9 cellular contexts compared by ENCODE assay signal in the genomic region with DNA sequence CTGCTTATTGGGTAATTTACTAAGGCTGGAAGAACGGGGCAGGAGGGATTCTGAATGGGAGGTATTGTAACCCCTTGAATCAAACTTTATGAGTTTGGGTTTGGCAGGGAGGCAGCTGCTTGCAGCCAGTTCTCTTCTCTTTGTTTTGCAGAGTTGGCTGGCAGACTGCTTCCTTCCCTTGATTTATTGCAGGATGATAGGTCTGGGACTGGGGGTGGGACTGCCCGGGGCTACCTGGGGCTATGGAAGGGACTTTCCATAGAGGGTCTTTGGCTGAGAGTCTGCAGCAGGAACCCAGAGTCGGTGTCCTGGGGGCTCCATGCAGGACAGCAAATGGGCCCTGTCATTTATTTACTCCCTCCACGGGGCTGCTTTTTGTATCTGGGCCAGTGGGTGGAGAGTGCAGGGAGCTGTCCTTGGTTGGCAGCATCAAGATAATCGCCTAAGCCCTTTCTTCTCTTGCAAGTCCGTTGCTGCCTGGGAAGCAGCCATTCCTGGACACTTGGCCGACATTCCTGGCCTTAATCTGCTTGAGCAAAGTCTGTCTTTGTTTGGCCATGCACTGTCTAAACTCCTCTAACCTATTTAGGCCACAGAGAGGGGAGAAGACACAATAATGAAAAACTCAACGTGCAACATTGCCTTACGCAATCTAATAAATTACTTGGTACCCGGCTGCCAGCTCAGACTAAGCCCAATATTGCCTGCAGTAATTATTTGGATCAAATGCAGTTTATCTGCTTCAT.
A peak's percentile ranks its signal among the peaks of the same experiment; 100 is the strongest.
DNase-seq lines count a peak whose midpoint lies in the region; ATAC-seq and TF ChIP-seq lines count a peak whose summit lies in the region.
"Had no signal": no experiment of that assay in that cellular context is flagged by ENCODE, and none has a peak within 500 bp of the region (broad histone marks: within the 10 kb centered on the region; RNA-seq: fewer than 3 reads in every experiment).

No MANE protein-coding gene starts in this region.

- no peak for TF ChIP-seq CTCF in choroid plexus epithelial cell (conservative IDR thresholded peaks at IDR 0.05; ENCODE audit: low read depth, low read length)

- no peak for ATAC-seq in HG02610 (IDR thresholded peaks at IDR 0.05; ENCODE audit: unreplicated experiment)

- POLR2A ChIA-PET in CD4-positive, alpha-beta memory T cell (lab: Charles Lee; ENCODE audit: partially characterized antibody) = no interaction called here

- intact Hi-C loops in CD4-positive, alpha-beta memory T cell (cut with micrococcal nuclease) = no loop called here

- no peak overlapping the region for H3K4me3 ChIP-seq in choroid plexus epithelial cell (ENCODE audit: low read depth, low read length)
- no peak overlapping the region for H3K4me3 ChIP-seq in CD4-positive, alpha-beta memory T cell (ENCODE audit: low read length in 2 of 2)

- no peaks in the 10 kb centered on the region for H3K36me3 ChIP-seq in CD4-positive, alpha-beta memory T cell (ENCODE audit: insufficient read depth, low read length)

- no peaks in the 10 kb centered on the region for H3K9me3 ChIP-seq in CD4-positive, alpha-beta memory T cell (ENCODE audit: control insufficient read depth in 1 of 2, low read length in 2 of 2)

- no peaks in the 10 kb centered on the region for H3K9me3 Mint-ChIP-seq in CD4-positive, alpha-beta memory T cell

- peaks cover 3 to 6% of the 10 kb centered on the region in 2 donors for H3K27me3 Mint-ChIP-seq in CD4-positive, alpha-beta memory T cell

- H3K4me1 ChIP-seq in CD4-positive, alpha-beta memory T cell (ENCODE audit: insufficient read depth, low read length) = no peaks in the 10 kb centered on the region

- no peak overlapping the region for H3K27ac Mint-ChIP-seq in CD4-positive, alpha-beta memory T cell

- no peak overlapping the region for H3K27ac ChIP-seq in CD4-positive, alpha-beta memory T cell (ENCODE audit: low read depth, low read length)

- H3K4me1 Mint-ChIP-seq in CD4-positive, alpha-beta memory T cell = peaks cover 0 to 2% (median 0%) of the 10 kb centered on the region in 4 donors

- CTCF ChIA-PET in CD4-positive, alpha-beta memory T cell (lab: Charles Lee; ENCODE audit: partially characterized antibody) = no interaction called here

- no peak overlapping the region for H3K4me3 Mint-ChIP-seq in CD4-positive, alpha-beta memory T cell

- DNase-seq in EH (ENCODE audit: low read depth) = peak; percentile 70
- peak; percentile 77 for DNase-seq in NCI-H345 treated with DMSO at 0.1 percent for 48 hours (lab: John Stamatoyannopoulos, UW; ENCODE audit: unreplicated experiment)
- peak; percentile 28 for DNase-seq in choroid plexus epithelial cell (ENCODE audit: low read depth)
- DNase-seq in middle frontal gyrus (ENCODE audit: extremely low spot score, low spot score) = peak; percentile 23
- no peak for DNase-seq in CD4-positive, alpha-beta memory T cell
- no peak for DNase-seq in GF-D8 (lab: John Stamatoyannopoulos, UW)
- DNase-seq in NOMO-1 treated with DMSO at 0.1 percent for 48 hours (lab: John Stamatoyannopoulos, UW; ENCODE audit: unreplicated experiment) = no peak
- DNase-seq: activated effector memory CD4-positive, alpha-beta T cell treated with anti-CD3 and anti-CD28 coated beads, Interleukin-2, amount 50 U/mL, for 16 hours had no signal

- H3K27me3 ChIP-seq in CD4-positive, alpha-beta memory T cell (ENCODE audit: insufficient read depth, low read length) = no peaks in the 10 kb centered on the region

- H3K36me3 Mint-ChIP-seq in CD4-positive, alpha-beta memory T cell = no peaks in the 10 kb centered on the region

Comparison
In these comparisons a context has a peak if more than half of its experiments do, and no peak if none do; other contexts are left out.
1. DNase-seq: peak in EH (single experiment), NCI-H345 treated with DMSO at 0.1 percent for 48 hours (single experiment), choroid plexus epithelial cell (single experiment) and middle frontal gyrus (single experiment); none in CD4-positive, alpha-beta memory T cell (0 of 5), GF-D8 (single experiment) and NOMO-1 treated with DMSO at 0.1 percent for 48 hours (single experiment).